ENCODE assay signal across 18 cellular contexts in genomic region chrX:12319955-12320354, GRCh38.
DNase-seq lines count a peak whose midpoint lies in the region; FAIRE-seq and TF ChIP-seq lines count a peak whose summit lies in the region.
"Had no signal": no experiment of that assay in that cellular context is flagged by ENCODE, and none has a peak within 500 bp of the region (broad histone marks: within the 10 kb centered on the region; RNA-seq: fewer than 3 reads in every experiment).

No MANE protein-coding gene starts in this region.

- no peaks in the 10 kb centered on the region for H3K9me3 Mint-ChIP-seq in activated naive CD4-positive, alpha-beta T cell treated with anti-CD3 and anti-CD28 coated beads, Interleukin-2, amount 10 ng/mL, durations not matched to agents 7 days and 5 days

- peaks cover 18% of the 10 kb centered on the region for H3K4me1 ChIP-seq in HEK293 (ENCODE audit: control insufficient read depth, insufficient read depth, low read length)

- POLR2A ChIA-PET in HEK293 (lab: Yijun Ruan, JAX): no interaction called here

- CTCF ChIA-PET in HEK293 (lab: Yijun Ruan, JAX): interaction anchor here (0.7 to 1.2 kb wide), 2 partner anchors 182 to 451 kb away, joined by 3 to 4 read pairs; no protein-coding TSS in a partner anchor
- CTCF ChIA-PET in activated naive CD4-positive, alpha-beta T cell treated with anti-CD3 and anti-CD28 coated beads, Interleukin-2, amount 10 ng/mL, durations not matched to agents 7 days and 5 days (lab: Charles Lee): no interaction called here

- no peak overlapping the region for H3K4me3 ChIP-seq in HEK293 (ENCODE audit: low read depth, low read length)
- H3K4me3 ChIP-seq: GM23248 had no signal

- no peak for DNase-seq in D721Med (ENCODE audit: insufficient read length, low spot score)
- peak; percentile 14 for DNase-seq in NCI-H82 treated with DMSO at 0.1 percent for 48 hours (lab: John Stamatoyannopoulos, UW; ENCODE audit: unreplicated experiment)
- no peak for DNase-seq in activated naive CD4-positive, alpha-beta T cell treated with anti-CD3 and anti-CD28 coated beads, Interleukin-2, amount 10 ng/mL, durations not matched to agents 7 days and 5 days
- no peak for DNase-seq in SK-N-DZ (ENCODE audit: low spot score)
- DNase-seq in effector CD4-positive, alpha-beta T cell: no peak
- DNase-seq: C1 segment of cervical spinal cord; Calu3; CD4-positive, alpha-beta memory T cell; COR-L47; DMS153; DND-41; GM23248; H7; HCEC 1CT had no signal

- no peaks in the 10 kb centered on the region for H3K27me3 Mint-ChIP-seq in activated naive CD4-positive, alpha-beta T cell treated with anti-CD3 and anti-CD28 coated beads, Interleukin-2, amount 10 ng/mL, durations not matched to agents 7 days and 5 days

- H3K36me3 ChIP-seq in HEK293 (ENCODE audit: control insufficient read depth in 2 of 2, insufficient read depth in 1 of 2, low read length in 2 of 2): no peaks in the 10 kb centered on the region

- H3K27ac Mint-ChIP-seq in activated naive CD4-positive, alpha-beta T cell treated with anti-CD3 and anti-CD28 coated beads, Interleukin-2, amount 10 ng/mL, durations not matched to agents 7 days and 5 days: no peak overlapping the region
- H3K27ac Mint-ChIP-seq: CD4-positive, alpha-beta memory T cell had no signal

- H3K4me3 Mint-ChIP-seq in activated naive CD4-positive, alpha-beta T cell treated with anti-CD3 and anti-CD28 coated beads, Interleukin-2, amount 10 ng/mL, durations not matched to agents 7 days and 5 days: no peak overlapping the region
- H3K4me3 Mint-ChIP-seq: CD4-positive, alpha-beta memory T cell had no signal

- no peaks in the 10 kb centered on the region for H3K4me1 Mint-ChIP-seq in activated naive CD4-positive, alpha-beta T cell treated with anti-CD3 and anti-CD28 coated beads, Interleukin-2, amount 10 ng/mL, durations not matched to agents 7 days and 5 days
- H3K4me1 Mint-ChIP-seq: CD4-positive, alpha-beta memory T cell had no signal

- H3K36me3 Mint-ChIP-seq in activated naive CD4-positive, alpha-beta T cell treated with anti-CD3 and anti-CD28 coated beads, Interleukin-2, amount 10 ng/mL, durations not matched to agents 7 days and 5 days: no peaks in the 10 kb centered on the region
- H3K36me3 Mint-ChIP-seq: CD4-positive, alpha-beta memory T cell had no signal

- H3K9me3 ChIP-seq in HEK293 (ENCODE audit: control insufficient read depth, insufficient read depth, low read depth, low read length): peaks cover 5% of the 10 kb centered on the region

- no peak for TF ChIP-seq CTCF in D721Med (IDR thresholded peaks at IDR 0.05; ENCODE audit: insufficient read depth, missing control alignments)
- TF ChIP-seq CTCF in HEK293 (tag by site-specific recombination; IDR thresholded peaks at IDR 0.05): no peak

- FAIRE-seq in D721Med (lab: Jason Lieb, UNC): peak; percentile 79
- FAIRE-seq: G401.6, GM12892, H1 had no signal

- H3K27ac ChIP-seq in HEK293 (ENCODE audit: extremely low read depth, low read depth, low read length): peak overlapping the region; percentile 62
- H3K27ac ChIP-seq: GM23248 had no signal

TF ChIP-seq in HEK293, 187 proteins besides CTCF, POLR2A, EP300 and RAD21 (continues in another document):
- no peak for TF ChIP-seq ZNF324 (tag by site-specific recombination; IDR thresholded peaks at IDR 0.05)
- TF ChIP-seq ZNF302 (tag by site-specific recombination; IDR thresholded peaks at IDR 0.05; ENCODE audit: low read depth): no peak
- no peak for TF ChIP-seq ZNF830 (tag by site-specific recombination; IDR thresholded peaks at IDR 0.05; ENCODE audit: low read depth)
- TF ChIP-seq ZNF391 (tag by site-specific recombination; IDR thresholded peaks at IDR 0.05; ENCODE audit: borderline replicate concordance, low read depth): no peak
- TF ChIP-seq ZNF394 (tag by site-specific recombination; IDR thresholded peaks at IDR 0.05; ENCODE audit: borderline replicate concordance): no peak
- no peak for TF ChIP-seq SALL2 (tag by site-specific recombination; IDR thresholded peaks at IDR 0.05; ENCODE audit: borderline replicate concordance)
- TF ChIP-seq OVOL3 (tag by site-specific recombination; IDR thresholded peaks at IDR 0.05): peak; percentile 91
- TF ChIP-seq ZNF473 (tag by site-specific recombination; IDR thresholded peaks at IDR 0.05): no peak
- TF ChIP-seq ZBTB11 (tag by site-specific recombination; conservative IDR thresholded peaks at IDR 0.05; ENCODE audit: low read depth): 0 out of 2 replicates have a peak, but pooled peaks have one; percentile 20
- TF ChIP-seq ZNF133 (tag by site-specific recombination; IDR thresholded peaks at IDR 0.05): no peak
- peak; percentile 65; the same call in 1 of the 2 replicates for TF ChIP-seq INSM2 (tag by site-specific recombination; IDR thresholded peaks at IDR 0.05)
- peak; percentile 94 for TF ChIP-seq PRDM6 (tag by site-specific recombination; IDR thresholded peaks at IDR 0.05)
- no peak for TF ChIP-seq ZNF362 (tag by site-specific recombination; IDR thresholded peaks at IDR 0.05)
- TF ChIP-seq FEZF1 (tag by site-specific recombination; IDR thresholded peaks at IDR 0.05): peak; percentile 97
- no peak for TF ChIP-seq ZFHX2 (tag by site-specific recombination; conservative IDR thresholded peaks at IDR 0.05)
